ENCODE assay signal across 8 cellular contexts in the genomic region with DNA sequence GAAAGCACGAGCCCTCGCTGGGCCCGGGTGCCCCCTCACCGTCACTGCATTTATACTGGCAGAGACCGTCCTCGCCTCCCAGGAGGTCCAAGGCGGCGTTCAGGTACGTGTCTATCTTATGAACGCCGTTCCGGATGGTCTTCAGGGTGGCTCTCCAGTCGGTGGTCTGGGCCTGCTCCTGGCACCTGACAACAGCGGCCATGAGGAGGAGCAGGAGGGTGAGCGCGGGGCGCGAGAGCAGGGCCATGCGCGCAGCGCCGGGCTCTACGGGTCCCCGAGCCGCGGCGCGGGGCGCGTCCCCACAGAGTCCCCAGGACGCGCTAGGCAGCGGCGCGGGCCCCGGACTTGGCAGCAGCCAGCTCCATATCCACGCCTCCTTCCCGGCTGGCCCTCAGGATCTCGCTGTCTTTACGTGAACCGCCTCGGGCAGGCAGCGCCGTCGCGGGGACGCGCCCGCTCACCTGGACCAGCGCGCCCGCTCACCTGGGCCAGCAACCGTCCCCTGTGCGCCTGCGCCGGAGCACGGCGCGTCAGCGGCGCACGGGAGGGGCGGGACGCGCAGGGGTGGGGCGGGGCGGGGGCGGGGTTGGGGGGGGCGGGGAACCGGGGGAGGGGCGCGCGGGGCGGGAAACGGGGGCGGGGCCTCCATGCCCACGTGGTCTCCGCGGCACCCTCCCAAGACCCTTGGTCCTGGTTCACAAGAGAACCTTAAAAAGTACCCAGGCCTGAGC. TPM values are rescaled to one million over a fixed set of nuclear protein-coding genes. Genes with fewer than 3 reads are reported as not detected.
DNase-seq lines count a peak whose midpoint lies in the region; ATAC-seq and TF ChIP-seq lines count a peak whose summit lies in the region.

A gene (minus strand): TSS at position 508 of the 731 bp plus-strand sequence. CDS start 261 bp downstream, at position 247.

- no peaks in the 10 kb centered on the region for H3K9me3 Mint-ChIP-seq in activated T-helper 1 cell treated with anti-CD3 and anti-CD28 coated beads, Interleukin-12 subunit alpha, Interleukin-12 subunit beta, Interleukin-2, Interleukin-4 antibody, amounts not matched to agents 30 ng/mL and 10 ng/mL and 1 ng/mL, durations not matched to agents 14 hours and 24 hours and 36 hours
- H3K9me3 Mint-ChIP-seq in natural killer cell treated with Interleukin-12 subunit alpha and Interleukin-12 subunit beta and Interleukin-15 and Interleukin-18, amount 100 ng/mL, for 72 hours: no peaks in the 10 kb centered on the region

- H3K9me3 ChIP-seq in HUES64 (ENCODE audit: insufficient read depth, low read depth, low read length): no peaks in the 10 kb centered on the region

- peaks cover 19% of the 10 kb centered on the region for H3K4me1 Mint-ChIP-seq in activated T-helper 1 cell treated with anti-CD3 and anti-CD28 coated beads, Interleukin-12 subunit alpha, Interleukin-12 subunit beta, Interleukin-2, Interleukin-4 antibody, amounts not matched to agents 30 ng/mL and 10 ng/mL and 1 ng/mL, durations not matched to agents 14 hours and 24 hours and 36 hours (ENCODE audit: low read depth)
- peaks cover 5 to 13% of the 10 kb centered on the region in 2 donors for H3K4me1 Mint-ChIP-seq in natural killer cell treated with Interleukin-12 subunit alpha and Interleukin-12 subunit beta and Interleukin-15 and Interleukin-18, amount 100 ng/mL, for 72 hours (ENCODE audit: low read depth in 2 of 2)

- H3K4me3 ChIP-seq in HUES64 (ENCODE audit: low read length): peak within 1 kb of the TSS; percentile 81
- peak within 1 kb of the TSS; percentile 73 for H3K4me3 ChIP-seq in fibroblast of pulmonary artery (replicated peaks; ENCODE audit: low read depth, low read length)

- H3K4me1 ChIP-seq in HUES64 (ENCODE audit: insufficient read depth, low read length): peaks cover 9% of the 10 kb centered on the region

- peak within 1 kb of the TSS; percentile 84 for H3K4me3 Mint-ChIP-seq in activated T-helper 1 cell treated with anti-CD3 and anti-CD28 coated beads, Interleukin-12 subunit alpha, Interleukin-12 subunit beta, Interleukin-2, Interleukin-4 antibody, amounts not matched to agents 30 ng/mL and 10 ng/mL and 1 ng/mL, durations not matched to agents 14 hours and 24 hours and 36 hours
- H3K4me3 Mint-ChIP-seq in natural killer cell treated with Interleukin-12 subunit alpha and Interleukin-12 subunit beta and Interleukin-15 and Interleukin-18, amount 100 ng/mL, for 72 hours: peak within 1 kb of the TSS; percentile 79

- ATAC-seq in GM21526 (IDR thresholded peaks at IDR 0.05; ENCODE audit: low FRiP score, unreplicated experiment): peak; percentile 88
- peak; percentile 93 to 94 for ATAC-seq in natural killer cell treated with Interleukin-12 subunit alpha and Interleukin-12 subunit beta and Interleukin-15 and Interleukin-18, amount 100 ng/mL, for 72 hours
- peak; percentile 90 for ATAC-seq in stimulated activated naive CD8-positive, alpha-beta T cell treated with anti-CD3 and anti-CD28 coated beads, Interleukin-15, Interleukin-2, amounts not matched to agents 100 U/mL and 50 U/mL, for 24 hours

- H3K36me3 ChIP-seq in HUES64 (ENCODE audit: insufficient read depth, low read length): no peaks in the 10 kb centered on the region

- peak within 1 kb of the TSS; percentile 90 for H3K27ac ChIP-seq in HUES64 (ENCODE audit: low read depth, low read length)

- DNase-seq in DMS53 (lab: John Stamatoyannopoulos, UW) (peak; percentile 95), fibroblast of pulmonary artery (ENCODE audit: low read depth) (peak; percentile 41)
- peak; percentile 68 for DNase-seq in activated T-helper 1 cell treated with anti-CD3 and anti-CD28 coated beads, Interleukin-12 subunit alpha, Interleukin-12 subunit beta, Interleukin-2, Interleukin-4 antibody, amounts not matched to agents 30 ng/mL and 10 ng/mL and 1 ng/mL, durations not matched to agents 14 hours and 24 hours and 36 hours (ENCODE audit: low spot score)
- peak; percentile 80 for DNase-seq in natural killer cell treated with Interleukin-12 subunit alpha and Interleukin-12 subunit beta and Interleukin-15 and Interleukin-18, amount 100 ng/mL, for 72 hours (ENCODE audit: low spot score)
- DNase-seq in stimulated activated naive CD8-positive, alpha-beta T cell treated with anti-CD3 and anti-CD28 coated beads, Interleukin-15, Interleukin-2, amounts not matched to agents 100 U/mL and 50 U/mL, for 24 hours: peak; percentile 74

- peaks cover 8% of the 10 kb centered on the region for H3K36me3 Mint-ChIP-seq in activated T-helper 1 cell treated with anti-CD3 and anti-CD28 coated beads, Interleukin-12 subunit alpha, Interleukin-12 subunit beta, Interleukin-2, Interleukin-4 antibody, amounts not matched to agents 30 ng/mL and 10 ng/mL and 1 ng/mL, durations not matched to agents 14 hours and 24 hours and 36 hours (ENCODE audit: low read depth)
- H3K36me3 Mint-ChIP-seq in natural killer cell treated with Interleukin-12 subunit alpha and Interleukin-12 subunit beta and Interleukin-15 and Interleukin-18, amount 100 ng/mL, for 72 hours: peaks cover 8% of the 10 kb centered on the region

- intact Hi-C loops in activated T-helper 1 cell treated with anti-CD3 and anti-CD28 coated beads, Interleukin-12 subunit alpha, Interleukin-12 subunit beta, Interleukin-2, Interleukin-4 antibody, amounts not matched to agents 30 ng/mL and 10 ng/mL and 1 ng/mL, durations not matched to agents 14 hours and 24 hours and 36 hours (cut with micrococcal nuclease): loop anchor here (1.0 kb wide), 5 partner anchors 25 to 296 kb away; a partner anchor contains a TSS

- WGBS in HUES64: under 1% methylated on average over 61 of the region's 79 CpGs

- H3K27me3 Mint-ChIP-seq in activated T-helper 1 cell treated with anti-CD3 and anti-CD28 coated beads, Interleukin-12 subunit alpha, Interleukin-12 subunit beta, Interleukin-2, Interleukin-4 antibody, amounts not matched to agents 30 ng/mL and 10 ng/mL and 1 ng/mL, durations not matched to agents 14 hours and 24 hours and 36 hours (ENCODE audit: insufficient read depth): peaks cover 2% of the 10 kb centered on the region
- peaks cover 0 to 7% of the 10 kb centered on the region in 2 donors for H3K27me3 Mint-ChIP-seq in natural killer cell treated with Interleukin-12 subunit alpha and Interleukin-12 subunit beta and Interleukin-15 and Interleukin-18, amount 100 ng/mL, for 72 hours

- peak within 1 kb of the TSS; percentile 62 for H3K27ac Mint-ChIP-seq in activated T-helper 1 cell treated with anti-CD3 and anti-CD28 coated beads, Interleukin-12 subunit alpha, Interleukin-12 subunit beta, Interleukin-2, Interleukin-4 antibody, amounts not matched to agents 30 ng/mL and 10 ng/mL and 1 ng/mL, durations not matched to agents 14 hours and 24 hours and 36 hours
- H3K27ac Mint-ChIP-seq in natural killer cell treated with Interleukin-12 subunit alpha and Interleukin-12 subunit beta and Interleukin-15 and Interleukin-18, amount 100 ng/mL, for 72 hours: peak within 1 kb of the TSS; percentile 27 to 52

- no peak for TF ChIP-seq CTCF in fibroblast of pulmonary artery (IDR thresholded peaks at IDR 0.05; ENCODE audit: low read length, missing control alignments)

- H3K27me3 ChIP-seq in HUES64 (ENCODE audit: insufficient read depth, low read length): no peaks in the 10 kb centered on the region

- peak within 1 kb of the TSS; percentile 79 for H3K9ac ChIP-seq in HUES64 (ENCODE audit: low read depth, low read length)

TF ChIP-seq in PFSK-1, 5 proteins besides CTCF, POLR2A, EP300 and RAD21:
- no peak for TF ChIP-seq SIN3A (IDR thresholded peaks at IDR 0.05; ENCODE audit: borderline replicate concordance, insufficient read depth, low read length)
- TF ChIP-seq FOXP2 (optimal IDR thresholded peaks at IDR 0.05; ENCODE audit: borderline replicate concordance, extremely low read depth, extremely low read length, insufficient read depth): peak; percentile 41

RNA-seq across cellular contexts. Expression of the gene that starts here (rescaled TPM):
- polyA plus RNA-seq in HUES64 (2013, experiment 1 of 2): 37.6 TPM
- 36.7 TPM for polyA plus RNA-seq in HUES64 (2013, experiment 2 of 2)
- 7.7 TPM for polyA plus RNA-seq in PFSK-1 (2012; ENCODE audit: insufficient read length, low read depth)
- total RNA-seq in activated T-helper 1 cell treated with anti-CD3 and anti-CD28 coated beads, Interleukin-12 subunit alpha, Interleukin-12 subunit beta, Interleukin-2, Interleukin-4 antibody, amounts not matched to agents 30 ng/mL and 10 ng/mL and 1 ng/mL, durations not matched to agents 14 hours and 24 hours and 36 hours: 11.3 and 13.1 TPM in 2 replicates
- 10 to 100 TPM; 11.9 to 14.4 TPM for total RNA-seq in natural killer cell treated with Interleukin-12 subunit alpha and Interleukin-12 subunit beta and Interleukin-15 and Interleukin-18, amount 100 ng/mL, for 72 hours

Comparison
In these comparisons a context has a peak if more than half of its experiments do, and no peak if none do; other contexts are left out.
1. Peak in every context shown above with its lines: DNase-seq, ATAC-seq, H3K4me3 ChIP-seq and H3K27ac ChIP-seq.
2. DNase-seq: peak in every context shown above with its lines; median percentile 95 in DMS53; 80 in natural killer cell treated with Interleukin-12 subunit alpha and Interleukin-12 subunit beta and Interleukin-15 and Interleukin-18, amount 100 ng/mL, for 72 hours; 74 in stimulated activated naive CD8-positive, alpha-beta T cell treated with anti-CD3 and anti-CD28 coated beads, Interleukin-15, Interleukin-2, amounts not matched to agents 100 U/mL and 50 U/mL, for 24 hours; 68 in activated T-helper 1 cell treated with anti-CD3 and anti-CD28 coated beads, Interleukin-12 subunit alpha, Interleukin-12 subunit beta, Interleukin-2, Interleukin-4 antibody, amounts not matched to agents 30 ng/mL and 10 ng/mL and 1 ng/mL, durations not matched to agents 14 hours and 24 hours and 36 hours; 41 in fibroblast of pulmonary artery.